In genomic region chr4:1026115-1026514, GRCh38 we compare ENCODE assay signal across 8 cellular contexts. TPM values are rescaled to one million over a fixed set of nuclear protein-coding genes. Genes with fewer than 3 reads are reported as not detected.
A peak's percentile ranks its signal among the peaks of the same experiment; 100 is the strongest.
DNase-seq lines count a peak whose midpoint lies in the region; ATAC-seq and TF ChIP-seq lines count a peak whose summit lies in the region.

No MANE protein-coding gene starts in this region.

- no peak for TF ChIP-seq CTCF in omental fat pad (IDR thresholded peaks at IDR 0.05)

- ATAC-seq in HG03175 (IDR thresholded peaks at IDR 0.05; ENCODE audit: unreplicated experiment): peak; percentile 54
- no peak for ATAC-seq in omental fat pad (ENCODE audit: low FRiP score)

- DNase-seq in stimulated activated naive CD4-positive, alpha-beta T cell treated with Interleukin-2 at 50 U/mL for 16 hours (lab: John Stamatoyannopoulos, UW): peak; percentile 32
- no peak for DNase-seq in stimulated activated naive CD4-positive, alpha-beta T cell (lab: John Stamatoyannopoulos, UW)
- peak; percentile 75 to 77 for DNase-seq in activated CD4-positive, alpha-beta T cell treated with anti-CD3 and anti-CD28 coated beads, Interleukin-2, amount 50 U/mL, for 48 hours
- DNase-seq in lung microvascular endothelial cell (ENCODE audit: low read depth in 2 of 2) (peak; percentile 34 to 46), NCI-H2029 treated with DMSO at 0.1 percent for 48 hours (lab: John Stamatoyannopoulos, UW) (no peak), omental fat pad (ENCODE audit: low spot score) (no peak), NCI-H2227 treated with DMSO at 0.1 percent for 48 hours (lab: John Stamatoyannopoulos, UW) (no peak)

RNA-seq across cellular contexts. Expression of gene FGFRL1, which starts 14.7 kb away (rescaled TPM):
- 6.3 and 16.9 TPM in 2 replicates for total RNA-seq in lung microvascular endothelial cell
- 10 to 100 TPM; 25.1 to 91.7 (median 68.8) TPM for total RNA-seq in omental fat pad

RNA-seq across cellular contexts. Expression of gene SLC26A1, which starts 32.9 kb away (rescaled TPM):
- total RNA-seq in lung microvascular endothelial cell (under 0.01 and 0.20 TPM in 2 replicates), omental fat pad (under 1 TPM in 2 of 4 donors, not detected in 2; 0.09 to 0.12 TPM)

RNA-seq across cellular contexts. Expression of gene IDUA, which starts 39.3 kb away (rescaled TPM):
- total RNA-seq in lung microvascular endothelial cell (4.8 and 9.5 TPM in 2 replicates), omental fat pad (10 to 100 TPM; 15.5 to 32.2 (median 16.9) TPM)

RNA-seq across cellular contexts. Expression of gene DGKQ, which starts 52.7 kb away (rescaled TPM):
- total RNA-seq in lung microvascular endothelial cell: 11.1 and 18.3 TPM in 2 replicates
- 10 to 100 TPM in 1 of 4 donors, 1 to 10 TPM in 3; 4.8 to 10.2 (median 8.1) TPM for total RNA-seq in omental fat pad

Comparison
In these comparisons a context has a peak if more than half of its experiments do, and no peak if none do; other contexts are left out.
1. DNase-seq: peak in stimulated activated naive CD4-positive, alpha-beta T cell treated with Interleukin-2 at 50 U/mL for 16 hours (single experiment), activated CD4-positive, alpha-beta T cell treated with anti-CD3 and anti-CD28 coated beads, Interleukin-2, amount 50 U/mL, for 48 hours (2 of 2) and lung microvascular endothelial cell (2 of 2); none in stimulated activated naive CD4-positive, alpha-beta T cell (0 of 6), NCI-H2029 treated with DMSO at 0.1 percent for 48 hours (single experiment), omental fat pad (single experiment) and NCI-H2227 treated with DMSO at 0.1 percent for 48 hours (single experiment).